ENCODE assay signal across 1 cellular context in the genomic region with DNA sequence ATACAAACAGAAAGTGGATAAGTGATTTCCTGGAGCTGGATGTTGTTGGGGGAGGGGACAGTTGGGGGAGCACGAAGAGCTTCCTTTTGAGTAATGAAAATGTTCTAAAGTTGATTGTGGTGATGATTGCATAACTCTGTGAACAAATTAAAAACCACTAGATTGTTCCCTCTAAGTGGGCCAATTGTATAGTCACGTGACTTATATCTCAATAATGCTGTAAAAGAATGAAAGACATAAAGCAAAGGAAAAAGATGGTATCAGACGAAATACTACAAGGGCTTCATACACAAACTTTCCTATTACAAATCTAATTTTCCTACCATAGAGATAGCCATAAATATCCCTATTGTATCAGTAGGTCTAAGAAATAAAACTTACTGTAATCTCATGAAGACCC.
A peak's percentile ranks its signal among the peaks of the same experiment; 100 is the strongest.
TF ChIP-seq lines count a peak whose summit lies in the region.

No MANE protein-coding gene starts in this region.

TF ChIP-seq in HepG2, 621 proteins besides CTCF, POLR2A, EP300 and RAD21:
- TF ChIP-seq RAD51 (IDR thresholded peaks at IDR 0.05; ENCODE audit: borderline replicate concordance) (peak; percentile 62), CREM (IDR thresholded peaks at IDR 0.05) (no peak), CREM (CRISPR knock-in tag; IDR thresholded peaks at IDR 0.05) (no peak)
- TF ChIP-seq, protein P1, sequence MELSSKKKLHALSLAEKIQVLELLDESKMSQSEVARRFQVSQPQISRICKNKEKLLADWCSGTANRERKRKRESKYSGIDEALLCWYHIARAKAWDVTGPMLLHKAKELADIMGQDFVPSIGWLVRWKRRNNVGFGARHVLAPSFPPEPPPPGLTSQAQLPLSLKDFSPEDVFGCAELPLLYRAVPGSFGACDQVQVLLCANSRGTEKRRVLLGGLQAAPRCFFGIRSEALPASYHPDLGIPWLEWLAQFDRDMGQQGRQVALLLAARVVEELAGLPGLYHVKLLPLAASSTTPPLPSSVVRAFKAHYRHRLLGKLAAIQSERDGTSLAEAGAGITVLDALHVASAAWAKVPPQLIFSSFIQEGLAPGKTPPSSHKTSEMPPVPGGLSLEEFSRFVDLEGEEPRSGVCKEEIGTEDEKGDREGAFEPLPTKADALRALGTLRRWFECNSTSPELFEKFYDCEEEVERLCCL (CRISPR knock-in tag; IDR thresholded peaks at IDR 0.05; ENCODE audit: borderline replicate concordance), result no peak
